1 cellular context compared by ENCODE assay signal in the genomic region with DNA sequence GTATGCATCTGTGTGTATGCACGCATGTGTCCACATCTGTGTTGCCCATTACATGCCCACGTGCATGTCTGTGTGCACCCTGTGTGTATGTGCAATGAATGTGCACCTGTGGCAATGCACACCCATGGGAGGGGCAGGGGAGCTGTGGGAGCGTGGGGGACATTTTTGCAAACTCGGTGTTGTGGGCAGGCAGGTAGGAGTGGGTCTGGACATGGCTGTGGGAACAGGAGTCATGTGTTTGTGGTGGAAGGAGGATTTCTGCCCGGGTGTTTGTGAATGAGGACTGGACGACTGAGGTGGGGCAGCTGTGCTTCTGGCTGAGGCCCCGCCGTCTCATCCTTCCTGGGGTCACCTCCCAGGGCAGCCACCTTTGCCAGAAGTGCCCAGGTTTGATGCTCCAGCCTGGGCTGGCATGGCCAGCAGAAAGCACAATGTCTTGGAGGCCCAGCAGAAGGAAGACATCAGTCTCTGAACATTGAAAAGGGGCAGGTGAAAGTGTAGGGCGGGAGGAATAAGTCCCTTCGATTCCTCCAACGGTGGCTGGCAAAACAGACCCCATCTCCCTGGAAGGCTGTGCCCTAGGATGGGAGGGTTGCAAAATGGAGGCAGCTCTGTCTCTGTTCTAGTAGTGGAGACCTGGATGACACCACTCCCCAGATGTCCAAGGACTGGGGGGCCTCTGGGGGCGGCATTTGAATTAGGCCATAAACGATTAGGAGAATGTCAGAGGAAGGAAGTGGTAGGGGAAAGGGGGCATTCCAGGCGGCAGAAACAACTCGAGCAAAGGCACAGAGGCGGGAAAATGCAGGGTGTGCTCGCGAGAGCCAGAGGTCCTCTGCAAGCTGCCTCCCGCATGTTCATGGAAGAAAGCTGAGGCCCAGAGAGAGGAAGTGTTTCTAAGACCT.
TF ChIP-seq lines count a peak whose summit lies in the region.

No MANE protein-coding gene starts in this region.

TF ChIP-seq in IMR-90, 13 proteins besides CTCF, POLR2A, EP300 and RAD21:
- no peak for TF ChIP-seq MAZ (IDR thresholded peaks at IDR 0.05; ENCODE audit: borderline replicate concordance, low read depth, low read length)
- TF ChIP-seq MXI1 (IDR thresholded peaks at IDR 0.05; ENCODE audit: borderline replicate concordance, low read depth, low read length), result no peak
- TF ChIP-seq, protein P1, sequence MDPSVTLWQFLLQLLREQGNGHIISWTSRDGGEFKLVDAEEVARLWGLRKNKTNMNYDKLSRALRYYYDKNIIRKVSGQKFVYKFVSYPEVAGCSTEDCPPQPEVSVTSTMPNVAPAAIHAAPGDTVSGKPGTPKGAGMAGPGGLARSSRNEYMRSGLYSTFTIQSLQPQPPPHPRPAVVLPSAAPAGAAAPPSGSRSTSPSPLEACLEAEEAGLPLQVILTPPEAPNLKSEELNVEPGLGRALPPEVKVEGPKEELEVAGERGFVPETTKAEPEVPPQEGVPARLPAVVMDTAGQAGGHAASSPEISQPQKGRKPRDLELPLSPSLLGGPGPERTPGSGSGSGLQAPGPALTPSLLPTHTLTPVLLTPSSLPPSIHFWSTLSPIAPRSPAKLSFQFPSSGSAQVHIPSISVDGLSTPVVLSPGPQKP (IDR thresholded peaks at IDR 0.05; ENCODE audit: borderline replicate concordance, low read depth, low read length), result no peak
- no peak for TF ChIP-seq MAFK (IDR thresholded peaks at IDR 0.05; ENCODE audit: low read depth, low read length)
- no peak for TF ChIP-seq CHD1 (IDR thresholded peaks at IDR 0.05; ENCODE audit: low read depth, low read length)
- no peak for TF ChIP-seq NFE2L2 (IDR thresholded peaks at IDR 0.05; ENCODE audit: low read depth, low read length)
- no peak for TF ChIP-seq RCOR1 (IDR thresholded peaks at IDR 0.05; ENCODE audit: insufficient replicate concordance, low read length)
- TF ChIP-seq SMC3 (IDR thresholded peaks at IDR 0.05; ENCODE audit: low read depth, low read length), result no peak
- TF ChIP-seq, protein P2, sequence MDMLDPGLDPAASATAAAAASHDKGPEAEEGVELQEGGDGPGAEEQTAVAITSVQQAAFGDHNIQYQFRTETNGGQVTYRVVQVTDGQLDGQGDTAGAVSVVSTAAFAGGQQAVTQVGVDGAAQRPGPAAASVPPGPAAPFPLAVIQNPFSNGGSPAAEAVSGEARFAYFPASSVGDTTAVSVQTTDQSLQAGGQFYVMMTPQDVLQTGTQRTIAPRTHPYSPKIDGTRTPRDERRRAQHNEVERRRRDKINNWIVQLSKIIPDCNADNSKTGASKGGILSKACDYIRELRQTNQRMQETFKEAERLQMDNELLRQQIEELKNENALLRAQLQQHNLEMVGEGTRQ (IDR thresholded peaks at IDR 0.05; ENCODE audit: low read depth, low read length), result no peak
- no peak for TF ChIP-seq CEBPB (IDR thresholded peaks at IDR 0.05; ENCODE audit: low read depth, low read length)
- TF ChIP-seq RFX5 (IDR thresholded peaks at IDR 0.05; ENCODE audit: low read depth, low read length), result no peak
- no peak for TF ChIP-seq BHLHE40 (IDR thresholded peaks at IDR 0.05; ENCODE audit: low read depth, low read length)
- TF ChIP-seq FOS (IDR thresholded peaks at IDR 0.05; ENCODE audit: low read depth, low read length), result no peak
